ENCODE assay signal across 8 cellular contexts in the genomic region with DNA sequence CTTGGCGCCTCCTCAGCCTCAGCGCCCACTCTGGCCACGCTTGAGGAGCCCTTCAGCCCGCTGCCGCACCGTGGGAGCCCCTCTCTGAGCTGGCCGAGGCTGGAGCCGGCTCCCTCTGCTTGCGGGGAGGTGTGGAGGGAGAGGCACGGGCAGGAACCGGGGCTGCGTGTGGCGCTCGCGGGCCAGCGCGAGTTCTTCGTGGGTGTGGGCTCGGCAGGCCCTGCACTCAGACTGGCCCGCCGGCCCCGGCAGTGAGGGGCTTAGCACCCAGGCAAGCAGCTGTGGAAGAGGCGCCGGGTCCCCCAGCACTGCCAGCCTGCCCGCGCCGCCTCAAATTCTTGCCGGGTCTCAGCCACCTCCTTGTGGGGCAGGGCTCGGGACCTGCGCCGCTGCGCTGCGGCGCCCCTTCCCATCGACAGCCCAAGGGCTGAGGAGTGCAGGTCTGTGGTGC.
"Had no signal": no experiment of that assay in that cellular context is flagged by ENCODE, and none has a peak within 500 bp of the region (broad histone marks: within the 10 kb centered on the region; RNA-seq: fewer than 3 reads in every experiment).

No MANE protein-coding gene starts in this region.

- ATAC-seq: GM23338 had no signal

- H3K4me2 ChIP-seq: GM23338 had no signal

- DNase-seq: H9, HCEC 1CT, KG1 had no signal

- H3K27ac Mint-ChIP-seq: GM23338, IgD-negative memory B cell had no signal

- H3K4me1 Mint-ChIP-seq: GM23338 had no signal

- H3K4me3 ChIP-seq: GM23338 had no signal

- FAIRE-seq: H1, H54, HTR-8/SVneo had no signal

- H3K4me3 Mint-ChIP-seq: GM23338, H9 had no signal

- H2AFZ ChIP-seq: GM23338 had no signal
